26 cellular contexts compared by ENCODE assay signal in genomic region chr12:51480978-51481377, GRCh38. TPM values are rescaled to one million over a fixed set of nuclear protein-coding genes. Genes with fewer than 3 reads are reported as not detected.
DNase-seq lines count a peak whose midpoint lies in the region; TF ChIP-seq lines count a peak whose summit lies in the region.
"Had no signal": no experiment of that assay in that cellular context is flagged by ENCODE, and none has a peak within 500 bp of the region (broad histone marks: within the 10 kb centered on the region; RNA-seq: fewer than 3 reads in every experiment).

No MANE protein-coding gene starts in this region.

- POLR2A ChIA-PET in activated CD4-positive, alpha-beta memory T cell treated with anti-CD3 and anti-CD28 coated beads, Interleukin-2, amount 10 ng/mL, durations not matched to agents 7 days and 5 days (lab: Charles Lee) = no interaction called here

- peak overlapping the region; percentile 58; the same call in 1 of the 2 replicates for H3K4me2 ChIP-seq in MM.1S (ENCODE audit: low read depth, low read length)

- no peak for TF ChIP-seq CTCF in GM10266 (IDR thresholded peaks at IDR 0.05; ENCODE audit: control insufficient read depth, insufficient read depth, low read depth, missing control alignments)
- TF ChIP-seq CTCF in MM.1S (IDR thresholded peaks at IDR 0.05; ENCODE audit: low read length) = no peak

- H3K9me3 Mint-ChIP-seq in T-helper 2 cell treated with Interferon-gamma antibody and Interleukin-4, amounts not matched to agents 5 μg/mL and 100 μg/mL, for 36 hours = no peaks in the 10 kb centered on the region
- no peaks in the 10 kb centered on the region for H3K9me3 Mint-ChIP-seq in activated CD4-positive, alpha-beta memory T cell treated with anti-CD3 and anti-CD28 coated beads, Interleukin-2, amount 10 ng/mL, durations not matched to agents 7 days and 5 days

- CTCF ChIA-PET in activated CD4-positive, alpha-beta memory T cell treated with anti-CD3 and anti-CD28 coated beads, Interleukin-2, amount 10 ng/mL, durations not matched to agents 7 days and 5 days (lab: Charles Lee) = interaction anchor here (1.2 to 3.5 kb wide), 2 partner anchors 51 to 544 kb away, joined by 3 to 16 read pairs; no protein-coding TSS in a partner anchor

- peaks cover 6% of the 10 kb centered on the region; the same call in 1 of the 2 replicates for H3F3A ChIP-seq in MM.1S (ENCODE audit: insufficient read depth, low read length)

- H3K27ac ChIP-seq in MM.1S (ENCODE audit: low read length) (peak overlapping the region; percentile 53; the same call in 1 of the 2 replicates), substantia nigra (ENCODE audit: low read depth, low read length, poor library complexity, severe bottlenecking) (no peak overlapping the region)
- H3K27ac ChIP-seq: GM23248, skin epidermis had no signal

- no peak overlapping the region for H3K4me3 ChIP-seq in MM.1S (ENCODE audit: low read length)
- H3K4me3 ChIP-seq: GM23248, skin epidermis had no signal

- H3K4me1 Mint-ChIP-seq in T-helper 2 cell treated with Interferon-gamma antibody and Interleukin-4, amounts not matched to agents 5 μg/mL and 100 μg/mL, for 36 hours (ENCODE audit: low read depth) = peaks cover 44% of the 10 kb centered on the region
- H3K4me1 Mint-ChIP-seq in activated CD4-positive, alpha-beta memory T cell treated with anti-CD3 and anti-CD28 coated beads, Interleukin-2, amount 10 ng/mL, durations not matched to agents 7 days and 5 days = peaks cover 35% of the 10 kb centered on the region

- H3K27me3 ChIP-seq in MM.1S (replicated peaks; ENCODE audit: insufficient read depth, low read length) = no peaks in the 10 kb centered on the region

- peak overlapping the region; percentile 46; the same call in 1 of the 2 replicates for H2AFZ ChIP-seq in MM.1S (ENCODE audit: low read length)
- H2AFZ ChIP-seq: GM23248 had no signal

- H3K4me1 ChIP-seq in MM.1S (ENCODE audit: low read length) = peaks cover 22% of the 10 kb centered on the region

- H3K9me3 ChIP-seq in MM.1S (replicated peaks; ENCODE audit: insufficient read depth, low read length) = no peaks in the 10 kb centered on the region

- no peaks in the 10 kb centered on the region for H3K27me3 Mint-ChIP-seq in T-helper 2 cell treated with Interferon-gamma antibody and Interleukin-4, amounts not matched to agents 5 μg/mL and 100 μg/mL, for 36 hours (ENCODE audit: low read depth)
- H3K27me3 Mint-ChIP-seq in activated CD4-positive, alpha-beta memory T cell treated with anti-CD3 and anti-CD28 coated beads, Interleukin-2, amount 10 ng/mL, durations not matched to agents 7 days and 5 days = no peaks in the 10 kb centered on the region

- peaks cover 13% of the 10 kb centered on the region for H3K36me3 Mint-ChIP-seq in T-helper 2 cell treated with Interferon-gamma antibody and Interleukin-4, amounts not matched to agents 5 μg/mL and 100 μg/mL, for 36 hours (ENCODE audit: low read depth)
- peaks cover 3% of the 10 kb centered on the region for H3K36me3 Mint-ChIP-seq in activated CD4-positive, alpha-beta memory T cell treated with anti-CD3 and anti-CD28 coated beads, Interleukin-2, amount 10 ng/mL, durations not matched to agents 7 days and 5 days (ENCODE audit: low read depth)

- no peaks in the 10 kb centered on the region for H3K36me3 ChIP-seq in MM.1S (replicated peaks; ENCODE audit: insufficient read depth, low read length)

- no peak for DNase-seq in T-helper 2 cell treated with Interferon-gamma antibody and Interleukin-4, amounts not matched to agents 5 μg/mL and 100 μg/mL, for 36 hours (ENCODE audit: low spot score)
- DNase-seq in T-helper 2 cell = no peak
- peak; percentile 59 for DNase-seq in GM10266 (ENCODE audit: extremely low spot score)
- peak; percentile 54 for DNase-seq in MM.1S
- peak; percentile 51 for DNase-seq in myocyte (ENCODE audit: low read depth)
- DNase-seq in DMS79 (lab: John Stamatoyannopoulos, UW) = no peak
- DNase-seq in substantia nigra (lab: John Stamatoyannopoulos, UW) = no peak
- no peak for DNase-seq in activated CD4-positive, alpha-beta memory T cell treated with anti-CD3 and anti-CD28 coated beads, Interleukin-2, amount 10 ng/mL, durations not matched to agents 7 days and 5 days
- DNase-seq: activated CD4-positive, CD25-positive, alpha-beta regulatory T cell treated with anti-CD3 and anti-CD28 coated beads, Interleukin-2, amount 50 U/mL, for 72 hours; activated CD8-positive, alpha-beta memory T cell treated with anti-CD3 and anti-CD28 coated beads, Interleukin-2, amount 50 U/mL, for 4 hours; activated effector memory CD4-positive, alpha-beta T cell treated with anti-CD3 and anti-CD28 coated beads, Interleukin-2, amount 50 U/mL, for 16 hours; AML-193; anterior cingulate cortex; caudate nucleus; COR-L47; dermis blood vessel endothelial cell; GM23248; Kasumi-1; NCI-H1048; NCI-H187; NCI-H226; NCI-H748 treated with DMSO at 0.1 percent for 48 hours; nucleus accumbens; stimulated activated CD4-positive, alpha-beta T cell treated with anti-CD3 and anti-CD28 coated beads, Interleukin-2, amount 100 ng/mL, for 48 hours; trophoblast cell had no signal

- peak overlapping the region; percentile 31 for H3K27ac Mint-ChIP-seq in T-helper 2 cell treated with Interferon-gamma antibody and Interleukin-4, amounts not matched to agents 5 μg/mL and 100 μg/mL, for 36 hours
- H3K27ac Mint-ChIP-seq in activated CD4-positive, alpha-beta memory T cell treated with anti-CD3 and anti-CD28 coated beads, Interleukin-2, amount 10 ng/mL, durations not matched to agents 7 days and 5 days = no peak overlapping the region

- H3K4me3 Mint-ChIP-seq in T-helper 2 cell treated with Interferon-gamma antibody and Interleukin-4, amounts not matched to agents 5 μg/mL and 100 μg/mL, for 36 hours = no peak overlapping the region
- H3K4me3 Mint-ChIP-seq in activated CD4-positive, alpha-beta memory T cell treated with anti-CD3 and anti-CD28 coated beads, Interleukin-2, amount 10 ng/mL, durations not matched to agents 7 days and 5 days = no peak overlapping the region

- H4K20me1 ChIP-seq in MM.1S (ENCODE audit: insufficient read depth, low read length) = no peaks in the 10 kb centered on the region

- H3K9me2 ChIP-seq in MM.1S (replicated peaks; ENCODE audit: insufficient read depth, low read length) = no peaks in the 10 kb centered on the region

- H3K79me2 ChIP-seq in MM.1S (ENCODE audit: low read length) = no peaks in the 10 kb centered on the region

- H3K9ac ChIP-seq in MM.1S (ENCODE audit: low read length) = peak overlapping the region; percentile 12; the same call in 1 of the 2 replicates
- H3K9ac ChIP-seq: GM23248 had no signal

RNA-seq across cellular contexts. Expression of gene SLC4A8, which starts 56.3 kb away (rescaled TPM):
- 0.59 and 2.9 TPM in 2 replicates for total RNA-seq in myocyte
- polyA plus RNA-seq in myocyte (2012) = 0.64 TPM
- 1 to 10 TPM; 5.2 to 5.4 TPM for total RNA-seq in activated CD4-positive, alpha-beta memory T cell treated with anti-CD3 and anti-CD28 coated beads, Interleukin-2, amount 10 ng/mL, durations not matched to agents 7 days and 5 days

Comparison
In these comparisons a context has a peak if more than half of its experiments do, and no peak if none do; other contexts are left out.
1. DNase-seq: peak in GM10266 (single experiment), MM.1S (single experiment) and myocyte (single experiment); none in T-helper 2 cell treated with Interferon-gamma antibody and Interleukin-4, amounts not matched to agents 5 μg/mL and 100 μg/mL, for 36 hours (single experiment), T-helper 2 cell (0 of 5), DMS79 (single experiment), substantia nigra (0 of 49) and activated CD4-positive, alpha-beta memory T cell treated with anti-CD3 and anti-CD28 coated beads, Interleukin-2, amount 10 ng/mL, durations not matched to agents 7 days and 5 days (single experiment).